ENCODE assay signal across 8 cellular contexts in genomic region chr2:96927420-96928171, GRCh38. TPM values are rescaled to one million over a fixed set of nuclear protein-coding genes. Genes with fewer than 3 reads are reported as not detected.
DNase-seq lines count a peak whose midpoint lies in the region; ATAC-seq, FAIRE-seq and TF ChIP-seq lines count a peak whose summit lies in the region.

No MANE protein-coding gene starts in this region.

- H3K27ac ChIP-seq in esophagus (ENCODE audit: low read depth in 2 of 2, low read length in 1 of 2) (peak overlapping the region; percentile 11 to 45), pancreas (no peak overlapping the region)

- TF ChIP-seq CTCF in D721Med (IDR thresholded peaks at IDR 0.05; ENCODE audit: insufficient read depth, missing control alignments) (peak; percentile 9), pancreas (IDR thresholded peaks at IDR 0.05) (no peak)

- H3K4me3 ChIP-seq in esophagus (ENCODE audit: low read depth in 1 of 2, low read length in 2 of 2): no peak overlapping the region
- H3K4me3 ChIP-seq in pancreas: no peak overlapping the region

- H3K9me3 ChIP-seq in esophagus (ENCODE audit: control insufficient read depth in 2 of 2, insufficient read depth in 1 of 2, low read depth in 1 of 2, low read length in 1 of 2) (no peaks in the 10 kb centered on the region), pancreas (no peaks in the 10 kb centered on the region)

- H3K36me3 ChIP-seq in esophagus (ENCODE audit: control insufficient read depth in 2 of 2, insufficient read depth in 2 of 2, low read length in 1 of 2): no peaks in the 10 kb centered on the region
- no peaks in the 10 kb centered on the region for H3K36me3 ChIP-seq in pancreas

- H3K27me3 ChIP-seq in esophagus (ENCODE audit: control insufficient read depth in 1 of 2, insufficient read depth in 2 of 2, low read length in 2 of 2): no peaks in the 10 kb centered on the region
- no peaks in the 10 kb centered on the region for H3K27me3 ChIP-seq in pancreas

- intact Hi-C loops in pancreas (cut with DNase I): no loop called here

- WGBS in esophagus, 2 donors: 35 to 41% methylated on average over 24 of the region's 24 CpGs
- 36 to 41% methylated on average over 24 of the region's 24 CpGs for WGBS in pancreas, 2 donors

- FAIRE-seq in D721Med (lab: Jason Lieb, UNC) (no peak), pancreas (lab: Jason Lieb, UNC) (no peak), frontal cortex (lab: Jason Lieb, UNC) (no peak)

- peaks cover 0 to 19% of the 10 kb centered on the region in 2 donors for H3K4me1 ChIP-seq in esophagus (ENCODE audit: control insufficient read depth in 2 of 2, insufficient read depth in 2 of 2, low read length in 1 of 2)
- H3K4me1 ChIP-seq in pancreas: no peaks in the 10 kb centered on the region

- ATAC-seq in pancreas: peak in 3 of 4 donors; percentile 64 to 71 (median 70)
- no peak for ATAC-seq in activated CD4-positive, CD25-positive, alpha-beta regulatory T cell treated with anti-CD3 and anti-CD28 coated beads, Interleukin-2, amount 50 U/mL, for 24 hours

- no peak for DNase-seq in D721Med (ENCODE audit: insufficient read length, low spot score)
- DNase-seq in NCI-H345 treated with DMSO at 0.1 percent for 48 hours (lab: John Stamatoyannopoulos, UW; ENCODE audit: unreplicated experiment): peak; percentile 83
- no peak for DNase-seq in pancreas
- DNase-seq in stimulated activated CD4-positive, alpha-beta T cell treated with anti-CD3 and anti-CD28 coated beads, Interleukin-4, amount 100 ng/mL, for 24 hours: no peak
- DNase-seq in activated naive CD4-positive, alpha-beta T cell (lab: John Stamatoyannopoulos, UW): no peak
- DNase-seq in frontal cortex (ENCODE audit: low spot score in 2 of 2): no peak

RNA-seq across cellular contexts. Expression of gene SEMA4C, which starts 57.7 kb away (rescaled TPM):
- 10 to 100 TPM; 13.1 to 14.2 TPM for polyA plus RNA-seq in esophagus
- total RNA-seq in pancreas: 10 to 100 TPM in 2 of 6 donors, 1 to 10 TPM in 4; 6.7 to 21.8 (median 8.3) TPM
- 10 to 100 TPM; 14.0 to 17.2 TPM for polyA plus RNA-seq in pancreas
- 52.6 TPM for total RNA-seq in frontal cortex

RNA-seq across cellular contexts. Expression of gene FAM178B, which starts 58.8 kb away (rescaled TPM):
- polyA plus RNA-seq in esophagus (under 1 TPM; 0.55 to 0.92 TPM), pancreas (not detected)
- total RNA-seq in pancreas (not detected), frontal cortex (not detected)

Comparison
In these comparisons a context has a peak if more than half of its experiments do, and no peak if none do; other contexts are left out.
1. H3K27ac ChIP-seq: peak in esophagus (2 of 2); none in pancreas (0 of 4).
2. ATAC-seq: peak in pancreas (3 of 4); none in activated CD4-positive, CD25-positive, alpha-beta regulatory T cell treated with anti-CD3 and anti-CD28 coated beads, Interleukin-2, amount 50 U/mL, for 24 hours (0 of 2).